7 cellular contexts compared by ENCODE assay signal in genomic region chr7:139341776-139342244, GRCh38. TPM values are rescaled to one million over a fixed set of nuclear protein-coding genes. Genes with fewer than 3 reads are reported as not detected.
DNase-seq lines count a peak whose midpoint lies in the region; ATAC-seq and TF ChIP-seq lines count a peak whose summit lies in the region.

No MANE protein-coding gene starts in this region.

- H3K27me3 Mint-ChIP-seq in effector memory CD8-positive, alpha-beta T cell, result peaks cover 7 to 10% of the 10 kb centered on the region in 2 donors

- H3K9ac ChIP-seq in MM.1S (ENCODE audit: low read length), result peak overlapping the region; percentile 97

- H3K4me3 Mint-ChIP-seq in effector memory CD8-positive, alpha-beta T cell, result peak overlapping the region; percentile 99

- H3K27me3 ChIP-seq in MM.1S (replicated peaks; ENCODE audit: insufficient read depth, low read length) (no peaks in the 10 kb centered on the region), neuron (ENCODE audit: insufficient read depth, low read length) (no peaks in the 10 kb centered on the region)

- H3F3A ChIP-seq in MM.1S (ENCODE audit: insufficient read depth, low read length), result peaks cover 28% of the 10 kb centered on the region

- H3K9me3 ChIP-seq in MM.1S (replicated peaks; ENCODE audit: insufficient read depth, low read length), result no peaks in the 10 kb centered on the region
- H3K9me3 ChIP-seq in neuron (ENCODE audit: low read length), result peaks cover 4% of the 10 kb centered on the region

- H3K9me3 Mint-ChIP-seq in effector memory CD8-positive, alpha-beta T cell, result peaks cover 4 to 7% of the 10 kb centered on the region in 2 donors

- H4K20me1 ChIP-seq in MM.1S (ENCODE audit: insufficient read depth, low read length), result no peaks in the 10 kb centered on the region

- H3K4me3 ChIP-seq in MM.1S (ENCODE audit: low read length), result peak overlapping the region; percentile 89
- peak overlapping the region; percentile 90 for H3K4me3 ChIP-seq in neuron (ENCODE audit: low read length)

- DNase-seq in MM.1S (no peak), left lobe of liver (ENCODE audit: low spot score) (no peak)
- no peak for DNase-seq in effector memory CD8-positive, alpha-beta T cell

- H3K36me3 Mint-ChIP-seq in effector memory CD8-positive, alpha-beta T cell (ENCODE audit: insufficient read depth), result peaks cover 47% of the 10 kb centered on the region

- H3K36me3 ChIP-seq in MM.1S (replicated peaks; ENCODE audit: insufficient read depth, low read length), result no peaks in the 10 kb centered on the region
- H3K36me3 ChIP-seq in neuron (ENCODE audit: insufficient read depth, low read length), result peaks cover 21% of the 10 kb centered on the region

- H3K4me1 Mint-ChIP-seq in effector memory CD8-positive, alpha-beta T cell (ENCODE audit: low read depth in 2 of 2), result peaks cover 24 to 31% of the 10 kb centered on the region in 2 donors

- peaks cover 9% of the 10 kb centered on the region; the same call in 1 of the 2 replicates for H3K4me1 ChIP-seq in MM.1S (ENCODE audit: low read length)
- H3K4me1 ChIP-seq in neuron (ENCODE audit: insufficient read depth, low read length), result peaks cover 10% of the 10 kb centered on the region

- no peak for TF ChIP-seq CTCF in MM.1S (IDR thresholded peaks at IDR 0.05; ENCODE audit: low read length)

- H3K79me2 ChIP-seq in MM.1S (ENCODE audit: low read length), result peaks cover 24% of the 10 kb centered on the region

- peak overlapping the region; percentile 89 for H3K4me2 ChIP-seq in MM.1S (ENCODE audit: low read depth, low read length)

- H3K27ac Mint-ChIP-seq in effector memory CD8-positive, alpha-beta T cell, result peak overlapping the region; percentile 100

- peak overlapping the region; percentile 91 for H3K27ac ChIP-seq in MM.1S (ENCODE audit: low read length)

- ATAC-seq in GM18508 (IDR thresholded peaks at IDR 0.05; ENCODE audit: insufficient read depth, unreplicated experiment) (peak; percentile 24), HG03460 (IDR thresholded peaks at IDR 0.05; ENCODE audit: unreplicated experiment) (no peak), HG03439 (IDR thresholded peaks at IDR 0.05; ENCODE audit: unreplicated experiment) (no peak), left lobe of liver (no peak)
- no peak for ATAC-seq in effector memory CD8-positive, alpha-beta T cell (replicated peaks)

- no peaks in the 10 kb centered on the region for H3K9me2 ChIP-seq in MM.1S (replicated peaks; ENCODE audit: insufficient read depth, low read length)

- peak overlapping the region; percentile 74 for H2AFZ ChIP-seq in MM.1S (ENCODE audit: low read length)
- H2AFZ ChIP-seq in neuron (ENCODE audit: low read depth, low read length), result no peak overlapping the region

RNA-seq across cellular contexts. Expression of gene FMC1, which starts 0.7 kb away (rescaled TPM):
- 12.1 TPM for total RNA-seq in left lobe of liver

RNA-seq across cellular contexts. Expression of gene LUC7L2, which starts 17.9 kb away (rescaled TPM):
- total RNA-seq in left lobe of liver, result 48.3 TPM
